9 cellular contexts compared by ENCODE assay signal in the genomic region with DNA sequence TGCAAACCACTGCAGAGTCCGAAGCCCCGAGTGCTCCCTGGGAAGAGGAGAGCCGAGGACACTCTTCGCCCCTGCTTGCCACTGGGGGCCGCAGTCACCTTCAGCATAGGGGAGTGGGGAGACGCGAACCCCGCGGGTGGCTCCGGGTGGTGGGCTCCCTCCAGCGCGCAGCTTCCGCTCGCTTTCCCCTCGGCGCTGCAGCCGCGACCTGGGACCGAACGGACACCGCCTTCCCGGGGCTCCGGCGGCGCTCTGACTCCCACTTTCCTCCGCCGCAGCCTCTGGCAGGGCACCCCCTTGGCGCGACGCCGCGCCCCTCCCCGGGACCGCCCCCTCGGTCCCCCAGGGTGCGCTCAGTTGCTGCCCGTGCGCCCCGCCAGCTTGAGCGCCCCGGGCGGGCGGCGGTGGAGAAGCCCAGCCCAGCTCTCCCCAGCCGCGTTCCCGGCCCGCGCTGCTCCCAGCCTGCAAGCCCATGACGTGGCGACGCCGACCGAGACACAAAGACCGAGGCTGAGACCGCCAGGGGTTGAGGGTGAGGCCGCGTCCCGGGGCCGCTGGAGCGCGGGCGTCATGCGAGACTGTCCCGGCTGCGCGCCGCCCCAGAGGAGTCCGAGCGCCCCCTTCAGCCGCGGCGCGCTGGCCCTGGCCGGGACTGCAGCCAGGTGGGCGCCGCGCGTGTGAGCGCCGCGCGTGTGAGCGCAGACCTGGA. TPM values are rescaled to one million over a fixed set of nuclear protein-coding genes. Genes with fewer than 3 reads are reported as not detected.
DNase-seq lines count a peak whose midpoint lies in the region; ATAC-seq and TF ChIP-seq lines count a peak whose summit lies in the region.
"Had no signal": no experiment of that assay in that cellular context is flagged by ENCODE, and none has a peak within 500 bp of the region (broad histone marks: within the 10 kb centered on the region; RNA-seq: fewer than 3 reads in every experiment).

Gene MINAR1, plus strand, starts transcription at position 701 of the 709 bp plus-strand sequence. CDS start 23,812 bp downstream, outside the sequence.

- H4K20me1 ChIP-seq in PC-3 (ENCODE audit: low read length), result no peaks in the 10 kb centered on the region

- H3K9me3 Mint-ChIP-seq in naive thymus-derived CD8-positive, alpha-beta T cell, result peaks cover 0 to under 1% (median 0%) of the 10 kb centered on the region in 9 donors

- H3K27me3 Mint-ChIP-seq in naive thymus-derived CD8-positive, alpha-beta T cell, result peaks cover 41 to 74% (median 64%) of the 10 kb centered on the region in 5 donors

- H3K27ac ChIP-seq in PC-3 (ENCODE audit: low read length), result no peak within 1 kb of the TSS

- TF ChIP-seq CTCF in PC-3 (conservative IDR thresholded peaks at IDR 0.05; ENCODE audit: low read depth, low read length) (peak; percentile 37; the same call in 1 of the 2 replicates), epithelial cell of proximal tubule (conservative IDR thresholded peaks at IDR 0.05; ENCODE audit: low read depth, low read length) (no peak)

- H3F3A ChIP-seq in PC-3 (ENCODE audit: low read length, unreplicated experiment), result no peaks in the 10 kb centered on the region

- no peaks in the 10 kb centered on the region for H3K4me1 ChIP-seq in PC-3 (ENCODE audit: insufficient read depth, low read length)

- H3K79me2 ChIP-seq in PC-3 (ENCODE audit: low read length), result no peaks in the 10 kb centered on the region

- peak within 1 kb of the TSS in 1 of 10 donors; percentile 2 for H3K27ac Mint-ChIP-seq in naive thymus-derived CD8-positive, alpha-beta T cell

- peaks cover 0 to 6% (median 1%) of the 10 kb centered on the region in 3 donors for H3K36me3 Mint-ChIP-seq in naive thymus-derived CD8-positive, alpha-beta T cell

- peaks cover 56% of the 10 kb centered on the region for H3K27me3 ChIP-seq in PC-3 (ENCODE audit: low read length)

- intact Hi-C loops in PC-3 (cut with micrococcal nuclease), result no loop called here

- H2AFZ ChIP-seq in PC-3 (ENCODE audit: low read length), result 0 out of 2 replicates have a peak within 1 kb of the TSS, but pooled peaks have one; percentile 28

- no TSS peak for BruUV-seq in PC-3 (replicated peaks; lab: Mats Ljungman, UMichigan)

- DNase-seq in NCI-H2227 (lab: John Stamatoyannopoulos, UW; ENCODE audit: unreplicated experiment) (peak; percentile 26), NCI-H2227 treated with DMSO at 0.1 percent for 48 hours (lab: John Stamatoyannopoulos, UW) (no peak), PC-3 (peak; percentile 23), epithelial cell of proximal tubule (ENCODE audit: low read depth) (no peak), LoVo (ENCODE audit: low spot score) (no peak), cerebellar cortex (ENCODE audit: low spot score) (no peak)
- no peak for DNase-seq in naive thymus-derived CD8-positive, alpha-beta T cell
- DNase-seq: DND-41 had no signal

- peaks cover 2 to 15% (median 5%) of the 10 kb centered on the region in 4 donors for H3K4me1 Mint-ChIP-seq in naive thymus-derived CD8-positive, alpha-beta T cell

- H3K9ac ChIP-seq in PC-3 (ENCODE audit: low read length), result no peak within 1 kb of the TSS

- POLR2A ChIA-PET in PC-3 (lab: Charles Lee; ENCODE audit: unreplicated experiment), result no interaction called here
- POLR2A ChIA-PET in naive thymus-derived CD8-positive, alpha-beta T cell (lab: Charles Lee), result no interaction called here

- peak within 1 kb of the TSS; percentile 77 for H3K4me2 ChIP-seq in PC-3 (ENCODE audit: low read length)

- H3K4me3 ChIP-seq in PC-3 (ENCODE audit: low read length) (peak within 1 kb of the TSS; percentile 58), epithelial cell of proximal tubule (ENCODE audit: low read depth, low read length) (peak within 1 kb of the TSS; percentile 33)

- peak within 1 kb of the TSS in 8 of 10 donors; percentile 8 to 75 (median 43) for H3K4me3 Mint-ChIP-seq in naive thymus-derived CD8-positive, alpha-beta T cell

- no peaks in the 10 kb centered on the region for H3K36me3 ChIP-seq in PC-3 (ENCODE audit: low read depth, low read length)

- H3K9me2 ChIP-seq in PC-3 (replicated peaks; ENCODE audit: low read length), result no peaks in the 10 kb centered on the region

- peak; percentile 67 for ATAC-seq in PC-3
- ATAC-seq in naive thymus-derived CD8-positive, alpha-beta T cell, result no peak
- ATAC-seq in GM18873 (IDR thresholded peaks at IDR 0.05; ENCODE audit: low FRiP score, unreplicated experiment), result no peak

- no peaks in the 10 kb centered on the region for H3K9me3 ChIP-seq in PC-3 (ENCODE audit: low read length)

- CTCF ChIA-PET in PC-3 (lab: Charles Lee), result no interaction called here

RNA-seq across cellular contexts. Expression of gene MINAR1, which starts in this region (rescaled TPM):
- total RNA-seq in PC-3 (2014; rRNA removed) (0.22 and 0.63 TPM in 2 replicates), epithelial cell of proximal tubule (0.43 and 1.4 TPM in 2 replicates)
- total RNA-seq in naive thymus-derived CD8-positive, alpha-beta T cell, result under 1 TPM; 0.41 to 0.47 TPM
- polyA plus RNA-seq in naive thymus-derived CD8-positive, alpha-beta T cell, result under 1 TPM in 1 of 3 donors, not detected in 2; 0.14 TPM

Comparison
In these comparisons a context has a peak if more than half of its experiments do, and no peak if none do; other contexts are left out.
1. Peak in DNase-seq, ATAC-seq, H3K4me3 ChIP-seq and H3K4me2 ChIP-seq in PC-3; RNA of the gene not detected or under 1 TPM.